1 cellular context compared by ENCODE assay signal in the genomic region with DNA sequence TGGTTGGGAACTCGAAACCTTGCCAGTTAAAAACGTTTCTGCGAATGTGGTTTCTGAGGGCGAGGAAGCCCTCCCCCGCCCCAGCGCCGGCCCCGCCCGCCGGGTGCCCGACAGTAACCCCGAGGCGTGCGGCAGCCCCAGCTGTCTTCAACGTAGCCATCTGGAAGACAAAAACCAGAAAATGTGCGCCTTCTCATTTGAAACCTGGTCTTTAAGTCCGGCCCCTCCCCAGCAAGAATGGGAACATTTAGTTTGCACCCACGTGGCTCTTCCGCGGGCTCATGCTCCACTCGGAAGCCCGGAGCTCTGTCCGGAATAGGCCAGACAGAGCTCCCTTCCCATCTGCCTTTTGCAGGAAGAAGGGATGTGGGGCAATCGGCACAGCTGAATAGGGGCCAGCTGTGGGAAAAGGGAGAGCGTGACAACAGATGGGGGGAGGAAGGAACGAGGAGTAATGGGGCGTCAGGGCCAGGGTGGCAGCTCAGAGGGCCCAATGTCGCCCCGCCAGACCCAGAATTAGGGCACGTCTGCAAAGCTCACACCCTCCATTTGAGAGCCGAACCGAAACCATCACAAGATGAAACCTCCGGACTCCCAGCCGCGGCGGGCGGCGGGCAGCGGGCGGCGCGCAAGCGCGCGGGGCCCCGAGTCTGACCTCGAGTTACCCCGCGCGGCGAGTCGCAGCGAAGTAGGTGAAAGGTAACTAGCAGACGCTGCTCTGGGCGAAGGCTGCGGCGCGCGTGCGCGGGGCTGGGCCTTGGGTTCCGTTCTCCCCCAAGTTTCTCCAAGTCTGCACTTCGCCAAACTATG.
TF ChIP-seq lines count a peak whose summit lies in the region.

No MANE protein-coding gene starts in this region.

TF ChIP-seq in GM23338, 12 proteins besides CTCF, POLR2A, EP300 and RAD21 (continued from another document):
- TF ChIP-seq STAT1 (IDR thresholded peaks at IDR 0.05; ENCODE audit: unreplicated experiment) (no peak), ZNF331 (CRISPR knock-in tag; IDR thresholded peaks at IDR 0.05; ENCODE audit: low read depth) (no peak), ETS1 (IDR thresholded peaks at IDR 0.05) (no peak), NANOG (IDR thresholded peaks at IDR 0.05; ENCODE audit: borderline replicate concordance) (no peak), CREB1 (CRISPR knock-in tag; IDR thresholded peaks at IDR 0.05; ENCODE audit: low read depth) (no peak), ZNF114 (CRISPR knock-in tag; IDR thresholded peaks at IDR 0.05) (no peak)
- TF ChIP-seq, protein P1, sequence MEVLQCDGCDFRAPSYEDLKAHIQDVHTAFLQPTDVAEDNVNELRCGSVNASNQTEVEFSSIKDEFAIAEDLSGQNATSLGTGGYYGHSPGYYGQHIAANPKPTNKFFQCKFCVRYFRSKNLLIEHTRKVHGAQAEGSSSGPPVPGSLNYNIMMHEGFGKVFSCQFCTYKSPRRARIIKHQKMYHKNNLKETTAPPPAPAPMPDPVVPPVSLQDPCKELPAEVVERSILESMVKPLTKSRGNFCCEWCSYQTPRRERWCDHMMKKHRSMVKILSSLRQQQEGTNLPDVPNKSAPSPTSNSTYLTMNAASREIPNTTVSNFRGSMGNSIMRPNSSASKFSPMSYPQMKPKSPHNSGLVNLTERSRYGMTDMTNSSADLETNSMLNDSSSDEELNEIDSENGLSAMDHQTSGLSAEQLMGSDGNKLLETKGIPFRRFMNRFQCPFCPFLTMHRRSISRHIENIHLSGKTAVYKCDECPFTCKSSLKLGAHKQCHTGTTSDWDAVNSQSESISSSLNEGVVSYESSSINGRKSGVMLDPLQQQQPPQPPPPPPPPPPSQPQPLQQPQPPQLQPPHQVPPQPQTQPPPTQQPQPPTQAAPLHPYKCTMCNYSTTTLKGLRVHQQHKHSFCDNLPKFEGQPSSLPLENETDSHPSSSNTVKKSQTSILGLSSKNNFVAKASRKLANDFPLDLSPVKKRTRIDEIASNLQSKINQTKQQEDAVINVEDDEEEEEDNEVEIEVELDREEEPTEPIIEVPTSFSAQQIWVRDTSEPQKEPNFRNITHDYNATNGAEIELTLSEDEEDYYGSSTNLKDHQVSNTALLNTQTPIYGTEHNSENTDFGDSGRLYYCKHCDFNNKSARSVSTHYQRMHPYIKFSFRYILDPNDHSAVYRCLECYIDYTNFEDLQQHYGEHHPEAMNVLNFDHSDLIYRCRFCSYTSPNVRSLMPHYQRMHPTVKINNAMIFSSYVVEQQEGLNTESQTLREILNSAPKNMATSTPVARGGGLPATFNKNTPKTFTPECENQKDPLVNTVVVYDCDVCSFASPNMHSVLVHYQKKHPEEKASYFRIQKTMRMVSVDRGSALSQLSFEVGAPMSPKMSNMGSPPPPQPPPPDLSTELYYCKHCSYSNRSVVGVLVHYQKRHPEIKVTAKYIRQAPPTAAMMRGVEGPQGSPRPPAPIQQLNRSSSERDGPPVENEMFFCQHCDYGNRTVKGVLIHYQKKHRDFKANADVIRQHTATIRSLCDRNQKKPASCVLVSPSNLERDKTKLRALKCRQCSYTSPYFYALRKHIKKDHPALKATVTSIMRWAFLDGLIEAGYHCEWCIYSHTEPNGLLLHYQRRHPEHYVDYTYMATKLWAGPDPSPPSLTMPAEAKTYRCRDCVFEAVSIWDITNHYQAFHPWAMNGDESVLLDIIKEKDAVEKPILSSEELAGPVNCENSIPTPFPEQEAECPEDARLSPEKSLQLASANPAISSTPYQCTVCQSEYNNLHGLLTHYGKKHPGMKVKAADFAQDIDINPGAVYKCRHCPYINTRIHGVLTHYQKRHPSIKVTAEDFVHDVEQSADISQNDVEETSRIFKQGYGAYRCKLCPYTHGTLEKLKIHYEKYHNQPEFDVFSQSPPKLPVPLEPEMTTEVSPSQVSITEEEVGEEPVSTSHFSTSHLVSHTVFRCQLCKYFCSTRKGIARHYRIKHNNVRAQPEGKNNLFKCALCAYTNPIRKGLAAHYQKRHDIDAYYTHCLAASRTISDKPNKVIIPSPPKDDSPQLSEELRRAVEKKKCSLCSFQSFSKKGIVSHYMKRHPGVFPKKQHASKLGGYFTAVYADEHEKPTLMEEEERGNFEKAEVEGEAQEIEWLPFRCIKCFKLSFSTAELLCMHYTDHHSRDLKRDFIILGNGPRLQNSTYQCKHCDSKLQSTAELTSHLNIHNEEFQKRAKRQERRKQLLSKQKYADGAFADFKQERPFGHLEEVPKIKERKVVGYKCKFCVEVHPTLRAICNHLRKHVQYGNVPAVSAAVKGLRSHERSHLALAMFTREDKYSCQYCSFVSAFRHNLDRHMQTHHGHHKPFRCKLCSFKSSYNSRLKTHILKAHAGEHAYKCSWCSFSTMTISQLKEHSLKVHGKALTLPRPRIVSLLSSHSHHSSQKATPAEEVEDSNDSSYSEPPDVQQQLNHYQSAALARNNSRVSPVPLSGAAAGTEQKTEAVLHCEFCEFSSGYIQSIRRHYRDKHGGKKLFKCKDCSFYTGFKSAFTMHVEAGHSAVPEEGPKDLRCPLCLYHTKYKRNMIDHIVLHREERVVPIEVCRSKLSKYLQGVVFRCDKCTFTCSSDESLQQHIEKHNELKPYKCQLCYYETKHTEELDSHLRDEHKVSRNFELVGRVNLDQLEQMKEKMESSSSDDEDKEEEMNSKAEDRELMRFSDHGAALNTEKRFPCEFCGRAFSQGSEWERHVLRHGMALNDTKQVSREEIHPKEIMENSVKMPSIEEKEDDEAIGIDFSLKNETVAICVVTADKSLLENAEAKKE (CRISPR knock-in tag; IDR thresholded peaks at IDR 0.05) = no peak
